Comparison of ENCODE assay signal across 20 cellular contexts in the genomic region with DNA sequence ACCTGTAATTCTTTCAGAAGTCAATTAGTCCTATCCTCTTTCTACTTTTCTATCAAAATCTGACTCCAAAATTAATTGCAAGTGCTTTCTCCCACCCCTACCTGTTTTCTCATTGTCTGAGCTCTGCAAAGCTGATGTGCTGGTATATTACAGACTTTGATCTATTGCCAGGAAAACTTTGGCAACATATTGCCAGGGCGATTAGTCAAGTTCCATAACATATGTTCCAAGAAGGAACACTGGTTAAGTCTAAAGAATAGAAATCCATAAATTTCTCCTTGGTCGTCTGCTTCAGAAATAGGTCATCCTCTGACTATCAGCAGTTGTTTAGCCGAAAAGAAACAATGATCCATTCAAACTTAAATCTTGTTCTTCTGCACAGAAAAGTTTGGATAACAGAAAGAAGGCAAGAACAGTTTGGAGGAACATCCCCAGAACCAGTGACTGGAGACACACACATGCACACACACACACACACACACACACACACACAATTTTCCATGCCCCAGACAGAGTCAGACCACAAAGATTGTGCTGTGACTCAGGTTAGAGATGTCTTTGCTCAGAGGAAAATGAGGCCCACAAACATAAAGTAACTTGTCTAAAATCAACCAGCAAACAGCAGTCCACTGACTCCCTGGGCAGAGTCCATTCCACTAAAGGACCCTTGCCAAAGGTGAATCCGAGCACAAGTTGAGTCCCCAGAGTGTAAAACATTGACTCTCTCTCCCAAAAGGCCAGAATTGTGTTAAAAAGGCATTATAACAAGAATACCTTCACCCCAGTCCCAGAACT.
DNase-seq lines count a peak whose midpoint lies in the region; ATAC-seq and TF ChIP-seq lines count a peak whose summit lies in the region.
"Had no signal": no experiment of that assay in that cellular context is flagged by ENCODE, and none has a peak within 500 bp of the region (broad histone marks: within the 10 kb centered on the region; RNA-seq: fewer than 3 reads in every experiment).

No MANE protein-coding gene starts in this region.

- H3K9me3 Mint-ChIP-seq in HFFc6, result no peaks in the 10 kb centered on the region
- no peaks in the 10 kb centered on the region for H3K9me3 Mint-ChIP-seq in stimulated activated memory B cell treated with anti-CD40 and anti-IgM and Interleukin-4, amounts not matched to agents 10 μg/mL and 1 μg/mL and 100 μg/mL, for 72 hours
- H3K9me3 Mint-ChIP-seq: central memory CD8-positive, alpha-beta T cell had no signal

- no peak for TF ChIP-seq CTCF in HFFc6 (IDR thresholded peaks at IDR 0.05)
- TF ChIP-seq CTCF in astrocyte of the spinal cord (IDR thresholded peaks at IDR 0.05; ENCODE audit: low read depth, low read length), result no peak

- H3K4me3 ChIP-seq in astrocyte of the spinal cord (ENCODE audit: low read depth, low read length), result no peak overlapping the region
- H3K4me3 ChIP-seq: lung, thoracic aorta had no signal

- H3K27me3 Mint-ChIP-seq in HFFc6 (ENCODE audit: insufficient read depth), result peaks cover 2% of the 10 kb centered on the region; the same call in 1 of the 2 replicates
- no peaks in the 10 kb centered on the region for H3K27me3 Mint-ChIP-seq in stimulated activated memory B cell treated with anti-CD40 and anti-IgM and Interleukin-4, amounts not matched to agents 10 μg/mL and 1 μg/mL and 100 μg/mL, for 72 hours
- H3K27me3 Mint-ChIP-seq: activated CD4-positive, alpha-beta memory T cell treated with anti-CD3 and anti-CD28 coated beads, Interleukin-2, amount 10 ng/mL, durations not matched to agents 7 days and 5 days; activated naive CD8-positive, alpha-beta T cell; central memory CD8-positive, alpha-beta T cell had no signal

- H3K36me3 Mint-ChIP-seq in HFFc6 (ENCODE audit: low read depth), result no peaks in the 10 kb centered on the region
- no peaks in the 10 kb centered on the region for H3K36me3 Mint-ChIP-seq in stimulated activated memory B cell treated with anti-CD40 and anti-IgM and Interleukin-4, amounts not matched to agents 10 μg/mL and 1 μg/mL and 100 μg/mL, for 72 hours
- H3K36me3 Mint-ChIP-seq: activated naive CD8-positive, alpha-beta T cell had no signal

- in situ Hi-C loops in astrocyte of the spinal cord (cut with HindIII; ENCODE audit: low sequenced_read_pairs), result no loop called here

- peaks cover 23% of the 10 kb centered on the region; the same call in 1 of the 2 replicates for H3K4me1 Mint-ChIP-seq in HFFc6 (ENCODE audit: low read depth)
- H3K4me1 Mint-ChIP-seq in stimulated activated memory B cell treated with anti-CD40 and anti-IgM and Interleukin-4, amounts not matched to agents 10 μg/mL and 1 μg/mL and 100 μg/mL, for 72 hours, result peaks cover 30% of the 10 kb centered on the region
- H3K4me1 Mint-ChIP-seq: activated CD4-positive, alpha-beta memory T cell treated with anti-CD3 and anti-CD28 coated beads, Interleukin-2, amount 10 ng/mL, durations not matched to agents 7 days and 5 days; central memory CD8-positive, alpha-beta T cell had no signal

- H3K27ac Mint-ChIP-seq in HFFc6, result no peak overlapping the region
- H3K27ac Mint-ChIP-seq in stimulated activated memory B cell treated with anti-CD40 and anti-IgM and Interleukin-4, amounts not matched to agents 10 μg/mL and 1 μg/mL and 100 μg/mL, for 72 hours, result peak overlapping the region; percentile 20
- H3K27ac Mint-ChIP-seq: activated CD4-positive, alpha-beta memory T cell treated with anti-CD3 and anti-CD28 coated beads, Interleukin-2, amount 10 ng/mL, durations not matched to agents 7 days and 5 days; activated naive CD8-positive, alpha-beta T cell had no signal

- H3K4me3 Mint-ChIP-seq in HFFc6, result no peak overlapping the region
- no peak overlapping the region for H3K4me3 Mint-ChIP-seq in stimulated activated memory B cell treated with anti-CD40 and anti-IgM and Interleukin-4, amounts not matched to agents 10 μg/mL and 1 μg/mL and 100 μg/mL, for 72 hours
- H3K4me3 Mint-ChIP-seq: activated CD4-positive, alpha-beta memory T cell treated with anti-CD3 and anti-CD28 coated beads, Interleukin-2, amount 10 ng/mL, durations not matched to agents 7 days and 5 days; activated naive CD8-positive, alpha-beta T cell; central memory CD8-positive, alpha-beta T cell had no signal

- no peak for ATAC-seq in stimulated activated memory B cell treated with anti-CD40 and anti-IgM and Interleukin-4, amounts not matched to agents 10 μg/mL and 1 μg/mL and 100 μg/mL, for 72 hours
- ATAC-seq in GM19351 (IDR thresholded peaks at IDR 0.05; ENCODE audit: unreplicated experiment), result no peak
- ATAC-seq in HG03025 (IDR thresholded peaks at IDR 0.05; ENCODE audit: low FRiP score, unreplicated experiment), result no peak
- ATAC-seq: right cardiac atrium had no signal

- DNase-seq in HFFc6 (peak; percentile 11), astrocyte of the spinal cord (ENCODE audit: low read depth, low spot score) (peak; percentile 67), iris pigment epithelial cell (ENCODE audit: low read depth) (peak; percentile 63), NK-92 (lab: John Stamatoyannopoulos, UW; ENCODE audit: unreplicated experiment) (no peak)
- no peak for DNase-seq in stimulated activated naive CD4-positive, alpha-beta T cell treated with Interleukin-2 at 50 U/mL for 16 hours (lab: John Stamatoyannopoulos, UW)
- DNase-seq: activated CD4-positive, alpha-beta memory T cell treated with anti-CD3 and anti-CD28 coated beads, Interleukin-2, amount 10 ng/mL, durations not matched to agents 7 days and 5 days; activated T-cell treated with anti-CD3 and anti-CD28 coated beads, Interleukin-2, amount 50 U/mL, for 48 hours; AML-193; MM.1S; NCI-H1930; NCI-H526 treated with DMSO at 0.1 percent for 48 hours; right cardiac atrium; stimulated activated CD4-positive, alpha-beta T cell treated with anti-CD3 and anti-CD28 coated beads, Interleukin-2, amount 100 ng/mL, for 24 hours had no signal

Comparison
In these comparisons a context has a peak if more than half of its experiments do, and no peak if none do; other contexts are left out.
1. DNase-seq: peak in HFFc6 (single experiment), astrocyte of the spinal cord (single experiment) and iris pigment epithelial cell (single experiment); none in NK-92 (single experiment) and stimulated activated naive CD4-positive, alpha-beta T cell treated with Interleukin-2 at 50 U/mL for 16 hours (single experiment).